In the genomic region with DNA sequence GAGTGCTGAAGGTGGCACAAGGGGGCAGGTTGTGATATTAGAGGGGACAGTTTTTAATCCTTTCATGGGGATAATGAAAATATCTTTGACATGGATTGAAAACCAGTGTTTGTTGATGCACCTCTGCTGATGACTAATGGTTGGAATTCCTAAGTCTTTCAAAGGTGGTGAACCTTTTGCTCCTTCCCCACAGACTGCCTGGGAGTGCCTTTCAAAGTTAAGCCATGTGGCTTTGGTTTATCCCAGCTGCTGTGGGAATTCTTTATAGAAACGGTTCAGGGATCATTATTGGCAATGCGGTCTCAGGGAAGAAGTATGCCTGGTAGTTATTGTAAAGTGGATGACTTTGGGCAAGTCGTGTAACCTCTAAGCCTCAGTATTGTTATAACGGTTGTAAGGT, we compare ENCODE assay signal across 1 cellular context.
A peak's percentile ranks its signal among the peaks of the same experiment; 100 is the strongest.
TF ChIP-seq lines count a peak whose summit lies in the region.

No MANE protein-coding gene starts in this region.

TF ChIP-seq in HepG2, 621 proteins besides CTCF, POLR2A, EP300 and RAD21:
- TF ChIP-seq ZBTB42 (CRISPR knock-in tag; IDR thresholded peaks at IDR 0.05) = no peak
- peak; percentile 47 for TF ChIP-seq FOSL2 (CRISPR knock-in tag; IDR thresholded peaks at IDR 0.05)
